8 cellular contexts compared by ENCODE assay signal in genomic region chr9:114098021-114098659, GRCh38. TPM values are rescaled to one million over a fixed set of nuclear protein-coding genes. Genes with fewer than 3 reads are reported as not detected.
A peak's percentile ranks its signal among the peaks of the same experiment; 100 is the strongest.
DNase-seq lines count a peak whose midpoint lies in the region; ATAC-seq and TF ChIP-seq lines count a peak whose summit lies in the region.

No MANE protein-coding gene starts in this region.

- H3K36me3 ChIP-seq in mucosa of stomach (ENCODE audit: control insufficient read depth, insufficient read depth, low read length), result peaks cover 2% of the 10 kb centered on the region

- H3K4me1 ChIP-seq in mucosa of stomach (ENCODE audit: control insufficient read depth, insufficient read depth, low read length), result peaks cover 16% of the 10 kb centered on the region

- no peaks in the 10 kb centered on the region for H3K9me3 ChIP-seq in mucosa of stomach (ENCODE audit: control insufficient read depth, low read length)

- H3K27ac Mint-ChIP-seq in endothelial cell (ENCODE audit: unreplicated experiment), result no peak overlapping the region

- H3K4me1 Mint-ChIP-seq in endothelial cell (ENCODE audit: unreplicated experiment), result peaks cover 4% of the 10 kb centered on the region

- H3K27me3 ChIP-seq in mucosa of stomach (ENCODE audit: control insufficient read depth, insufficient read depth, low read length), result no peaks in the 10 kb centered on the region

- peak overlapping the region; percentile 37 for H3K9ac ChIP-seq in mucosa of stomach (ENCODE audit: low read length)

- TF ChIP-seq CTCF in endothelial cell (IDR thresholded peaks at IDR 0.05; ENCODE audit: unreplicated experiment), result no peak

- ATAC-seq in GM19324 (IDR thresholded peaks at IDR 0.05; ENCODE audit: low FRiP score, unreplicated experiment), result no peak
- ATAC-seq in GM18519 (IDR thresholded peaks at IDR 0.05; ENCODE audit: low FRiP score, unreplicated experiment), result no peak
- ATAC-seq in HG02840 (IDR thresholded peaks at IDR 0.05; ENCODE audit: low FRiP score, unreplicated experiment), result no peak
- ATAC-seq in GM18520 (IDR thresholded peaks at IDR 0.05; ENCODE audit: unreplicated experiment), result no peak

- H3K27me3 Mint-ChIP-seq in endothelial cell (ENCODE audit: unreplicated experiment), result peaks cover 28% of the 10 kb centered on the region

- no peaks in the 10 kb centered on the region for H3K36me3 Mint-ChIP-seq in endothelial cell (ENCODE audit: low read depth, unreplicated experiment)

- H3K4me3 ChIP-seq in mucosa of stomach (ENCODE audit: low read length), result peak overlapping the region; percentile 23

- peaks cover 4% of the 10 kb centered on the region for H3K9me3 Mint-ChIP-seq in endothelial cell (ENCODE audit: unreplicated experiment)

- DNase-seq in DMS79 treated with DMSO at 0.1 percent for 48 hours (lab: John Stamatoyannopoulos, UW) (peak; percentile 63), NCI-H526 (lab: John Stamatoyannopoulos, UW) (peak; percentile 68 to 91), endothelial cell (ENCODE audit: low spot score) (peak; percentile 24)

- no peak overlapping the region for H3K4me3 Mint-ChIP-seq in endothelial cell (ENCODE audit: unreplicated experiment)

RNA-seq across cellular contexts. Expression of gene KIF12, which starts 1.0 kb away (rescaled TPM):
- total RNA-seq in endothelial cell (ENCODE audit: unreplicated experiment), result 0.26 TPM

RNA-seq across cellular contexts. Expression of gene AMBP, which starts 20.0 kb away (rescaled TPM):
- total RNA-seq in endothelial cell (ENCODE audit: unreplicated experiment), result not detected

RNA-seq across cellular contexts. Expression of gene COL27A1, which starts 57.2 kb away (rescaled TPM):
- 61.4 TPM for total RNA-seq in endothelial cell (ENCODE audit: unreplicated experiment)

Comparison
In these comparisons a context has a peak if more than half of its experiments do, and no peak if none do; other contexts are left out.
1. DNase-seq: peak in every context shown above with its lines; median percentile 80 in NCI-H526; 63 in DMS79 treated with DMSO at 0.1 percent for 48 hours; 24 in endothelial cell.